Comparison of ENCODE assay signal across 29 cellular contexts in the genomic region with DNA sequence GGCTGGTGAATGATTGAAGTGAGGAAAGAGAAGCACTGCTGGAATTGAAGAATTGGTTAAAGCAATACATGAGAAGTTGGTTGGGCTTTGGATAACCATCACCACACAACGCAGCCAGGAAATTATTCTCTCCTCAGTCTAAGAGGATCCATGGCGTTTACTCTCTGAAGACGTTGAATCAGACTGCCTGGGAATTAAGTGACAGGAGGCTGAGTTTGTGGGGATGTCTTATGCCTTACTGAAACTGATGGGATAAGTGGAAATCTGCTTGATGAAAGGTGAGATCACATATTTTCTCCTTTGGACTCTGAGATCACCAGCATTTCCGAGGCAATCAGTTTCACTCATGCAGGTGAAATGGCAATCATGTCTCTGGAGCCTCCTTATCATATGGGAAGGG.
"Had no signal": no experiment of that assay in that cellular context is flagged by ENCODE, and none has a peak within 500 bp of the region (broad histone marks: within the 10 kb centered on the region; RNA-seq: fewer than 3 reads in every experiment).

No MANE protein-coding gene starts in this region.

- H3K36me3 ChIP-seq: adrenal gland, ascending aorta, brain microvascular endothelial cell, breast epithelium, cardiac muscle cell had no signal

- H3K27me3 ChIP-seq: adrenal gland, ascending aorta, body of pancreas, brain microvascular endothelial cell, breast epithelium, cardiac muscle cell had no signal

- H3K4me1 ChIP-seq: adrenal gland, ascending aorta, breast epithelium had no signal

- H3K4me3 ChIP-seq: adrenal gland, ascending aorta, body of pancreas, breast epithelium, cardiac muscle cell had no signal

- DNase-seq: activated effector memory CD4-positive, alpha-beta T cell treated with anti-CD3 and anti-CD28 coated beads, Interleukin-2, amount 50 U/mL, for 16 hours; activated effector memory CD4-positive, alpha-beta T cell treated with Interleukin-2 at 50 U/mL for 16 hours; activated gamma-delta T cell; activated gamma-delta T cell treated with Interleukin-2 at 50 U/mL for 16 hours; activated naive CD4-positive, alpha-beta T cell; activated naive CD4-positive, alpha-beta T cell treated with anti-CD3 and anti-CD28 coated beads for 36 hours; activated naive CD4-positive, alpha-beta T cell treated with anti-CD3 and anti-CD28 coated beads, Interleukin-2, amount 10 ng/mL, durations not matched to agents 7 days and 5 days; activated naive CD4-positive, alpha-beta T cell treated with anti-CD3 and anti-CD28 coated beads, Interleukin-2, amount 50 U/mL, for 16 hours; activated naive CD4-positive, alpha-beta T cell treated with Interleukin-2 at 50 U/mL for 16 hours; activated naive CD8-positive, alpha-beta T cell treated with anti-CD3 and anti-CD28 coated beads for 36 hours; activated naive CD8-positive, alpha-beta T cell treated with anti-CD3 and anti-CD28 coated beads, Interleukin-2, amount 10 ng/mL, durations not matched to agents 7 days and 5 days; activated naive CD8-positive, alpha-beta T cell treated with anti-CD3 and anti-CD28 coated beads, Interleukin-2, amount 50 U/mL, for 24 hours; activated T-cell treated with anti-CD3 and anti-CD28 coated beads, Interleukin-2, amount 50 U/mL, for 24 hours; activated T-cell treated with anti-CD3 and anti-CD28 coated beads, Interleukin-2, amount 50 U/mL, for 4 hours; activated T-cell treated with anti-CD3 and anti-CD28 coated beads, Interleukin-2, amount 50 U/mL, for 48 hours; activated T-cell treated with anti-CD3 and anti-CD28 coated beads, Interleukin-2, amount 50 U/mL, for 72 hours; adrenal gland; amniotic stem cell; amygdala; anterior cingulate cortex; aorta; body of pancreas; brain microvascular endothelial cell; caudate nucleus; central memory CD4-positive, alpha-beta T cell; cerebellar nuclear complex had no signal

- H3K27ac ChIP-seq: adrenal gland, ascending aorta, body of pancreas, brain microvascular endothelial cell, breast epithelium, cardiac muscle cell had no signal

- H3K9me3 ChIP-seq: adrenal gland, ascending aorta, body of pancreas, breast epithelium had no signal
